ENCODE assay signal across 9 cellular contexts in the genomic region with DNA sequence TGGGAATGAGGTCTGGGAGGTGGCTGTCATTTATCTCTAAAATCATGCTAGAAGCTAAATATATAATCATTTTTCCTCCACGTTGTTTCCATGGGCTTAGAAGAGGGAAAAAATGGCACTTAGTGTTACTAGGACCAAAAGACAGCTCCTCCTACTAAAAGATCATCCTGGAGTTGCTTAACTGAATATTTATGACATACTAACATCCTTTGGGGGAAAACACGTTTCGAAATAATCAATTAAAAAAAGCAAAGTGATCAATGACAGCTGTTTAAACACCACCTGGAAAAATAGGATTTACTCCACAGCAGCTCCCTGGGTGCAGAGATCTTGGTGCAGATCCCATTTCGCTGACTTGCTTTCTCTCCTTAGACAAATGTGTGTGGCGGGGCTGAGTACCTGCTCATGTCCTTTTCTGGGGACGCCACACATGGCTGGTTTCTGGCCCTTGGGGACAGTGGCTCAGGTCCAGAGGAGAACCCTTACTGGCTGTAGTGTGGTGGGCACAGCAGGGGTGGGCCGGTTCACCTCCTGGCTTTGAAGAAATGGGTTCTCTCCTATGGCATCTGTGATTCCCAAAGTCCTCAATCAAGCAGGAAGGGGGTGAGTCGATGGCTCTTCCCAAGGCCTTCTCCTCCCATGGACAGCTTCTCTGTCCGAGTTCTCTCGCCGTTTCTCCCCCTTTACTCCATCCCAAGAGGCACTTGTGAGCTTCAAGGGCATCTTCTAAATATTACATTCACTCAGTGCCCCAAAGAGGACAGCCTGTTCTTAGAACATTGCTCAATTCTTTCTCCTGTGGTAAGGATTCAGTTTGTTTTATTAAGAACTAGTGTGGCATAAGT.
DNase-seq lines count a peak whose midpoint lies in the region; ATAC-seq, FAIRE-seq and TF ChIP-seq lines count a peak whose summit lies in the region.
"Had no signal": no experiment of that assay in that cellular context is flagged by ENCODE, and none has a peak within 500 bp of the region (broad histone marks: within the 10 kb centered on the region; RNA-seq: fewer than 3 reads in every experiment).

No MANE protein-coding gene starts in this region.

- peaks cover 34% of the 10 kb centered on the region for H4K20me1 ChIP-seq in SK-N-SH (ENCODE audit: insufficient read depth)

- H3K4me2 ChIP-seq in SK-N-SH: peak overlapping the region; percentile 72

- no peak for FAIRE-seq in frontal cortex (lab: Jason Lieb, UNC)

- no peak for ATAC-seq in GM21825 (IDR thresholded peaks at IDR 0.05; ENCODE audit: unreplicated experiment)

- POLR2A ChIA-PET in SK-N-SH (lab: Yijun Ruan, JAX): no interaction called here

- H3K9me3 ChIP-seq in SK-N-SH: no peaks in the 10 kb centered on the region
- H3K9me3 ChIP-seq in ovary: no peaks in the 10 kb centered on the region

- no peaks in the 10 kb centered on the region for H3K9me2 ChIP-seq in SK-N-SH

- TF ChIP-seq RAD21 in SK-N-SH (IDR thresholded peaks at IDR 0.05; ENCODE audit: low read length): no peak

- no peak for TF ChIP-seq POLR2A in ovary (IDR thresholded peaks at IDR 0.05)

- TF ChIP-seq CTCF in SK-N-SH (IDR thresholded peaks at IDR 0.05): no peak
- TF ChIP-seq CTCF in ovary (IDR thresholded peaks at IDR 0.05): no peak

- peaks cover 16% of the 10 kb centered on the region for H3K36me3 ChIP-seq in ACC112 (ENCODE audit: insufficient read depth, low read length)
- peaks cover 35 to 55% of the 10 kb centered on the region in 2 experiments for H3K36me3 ChIP-seq in SK-N-SH (replicated peaks in 1 of 2; ENCODE audit: control insufficient read depth in 1 of 2, insufficient read depth in 2 of 2, low read length in 1 of 2)
- H3K36me3 ChIP-seq in ovary: no peaks in the 10 kb centered on the region

- TF ChIP-seq EP300 in SK-N-SH (IDR thresholded peaks at IDR 0.05; ENCODE audit: borderline replicate concordance in 1 of 2, low read depth in 1 of 2, low read length in 1 of 2) (no peak), ovary (IDR thresholded peaks at IDR 0.05) (no peak)

- H3K27me3 ChIP-seq in ACC112 (ENCODE audit: insufficient read depth, low read length) (no peaks in the 10 kb centered on the region), SK-N-SH (ENCODE audit: insufficient read depth) (no peaks in the 10 kb centered on the region), ovary (no peaks in the 10 kb centered on the region)

- H3K4me3 ChIP-seq in ACC112 (ENCODE audit: low read depth, low read length) (peak overlapping the region; percentile 60), SK-N-SH (ENCODE audit: low read depth in 2 of 2, low read length in 1 of 2) (no peak overlapping the region), ovary (no peak overlapping the region)

- H3K4me1 ChIP-seq in ACC112 (ENCODE audit: control insufficient read depth, insufficient read depth, low read length, unreplicated experiment): peaks cover 92% of the 10 kb centered on the region
- peaks cover 17 to 83% of the 10 kb centered on the region in 2 experiments for H3K4me1 ChIP-seq in SK-N-SH (ENCODE audit: control insufficient read depth in 1 of 2, insufficient read depth in 2 of 2, low read depth in 1 of 2, low read length in 1 of 2)
- H3K4me1 ChIP-seq in ovary (ENCODE audit: insufficient read depth): peaks cover 10% of the 10 kb centered on the region

- intact Hi-C loops in ovary (cut with DNase I): loop anchor here (10.0 kb wide), 3 partner anchors 114 to 624 kb away; no protein-coding TSS in a partner anchor

- H3K79me2 ChIP-seq in ACC112 (ENCODE audit: control insufficient read depth, insufficient read depth, low read length, unreplicated experiment) (peaks cover 83% of the 10 kb centered on the region), SK-N-SH (ENCODE audit: insufficient read depth) (peaks cover 96% of the 10 kb centered on the region)

- peaks cover 90% of the 10 kb centered on the region for H3F3A ChIP-seq in SK-N-SH (replicated peaks; ENCODE audit: insufficient read depth)

- WGBS in SK-N-SH (ENCODE audit: low lambda C conversion rate): 76% methylated on average over 11 of the region's 11 CpGs
- WGBS in ovary, 3 donors: 55 to 58% (median 57%) methylated on average over 11 of the region's 11 CpGs

- peak overlapping the region; percentile 62; the same call in 1 of the 2 replicates for H3K9ac ChIP-seq in SK-N-SH

- H3K27ac ChIP-seq in ACC112 (ENCODE audit: low read depth, low read length) (peak overlapping the region; percentile 99), SK-N-SH (ENCODE audit: low read depth in 2 of 2, low read length in 1 of 2) (peak overlapping the region; percentile 82 to 100), ovary (peak overlapping the region; percentile 69 to 73)

- H2AFZ ChIP-seq in ACC112 (ENCODE audit: low read length, unreplicated experiment) (no peak overlapping the region), SK-N-SH (ENCODE audit: low read depth) (no peak overlapping the region)

- CTCF ChIA-PET in SK-N-SH (lab: Yijun Ruan, JAX): interaction anchor here (0.8 to 4.3 kb wide), 7 partner anchors 16 to 178 kb away, joined by 3 to 21 read pairs (median 6); no protein-coding TSS in a partner anchor

- DNase-seq in SK-N-SH (no peak), fibroblast of gingiva (ENCODE audit: low read depth) (peak; percentile 97), ovary (peak in 1 of 5 donors; percentile 40), HT-29 (ENCODE audit: low spot score) (no peak), frontal cortex (ENCODE audit: low spot score in 2 of 2) (no peak), GM19238 (ENCODE audit: insufficient read length, low spot score) (no peak)
- DNase-seq: CD4-positive, CD25-positive, alpha-beta regulatory T cell had no signal

TF ChIP-seq in SK-N-SH, 30 proteins besides CTCF, POLR2A, EP300 and RAD21:
- no peak for TF ChIP-seq FOXJ3 (CRISPR knock-in tag; IDR thresholded peaks at IDR 0.05)
- TF ChIP-seq POLR2AphosphoS5 (IDR thresholded peaks at IDR 0.05; ENCODE audit: low read depth, low read length): no peak; the same call in 1 of the 2 replicates
- no peak for TF ChIP-seq GATA2 (CRISPR knock-in tag; IDR thresholded peaks at IDR 0.05)
- TF ChIP-seq NFIC (IDR thresholded peaks at IDR 0.05; ENCODE audit: borderline replicate concordance): no peak
- no peak for TF ChIP-seq TAF1 (IDR thresholded peaks at IDR 0.05; ENCODE audit: borderline replicate concordance, low read depth, low read length)
- TF ChIP-seq, protein P1, sequence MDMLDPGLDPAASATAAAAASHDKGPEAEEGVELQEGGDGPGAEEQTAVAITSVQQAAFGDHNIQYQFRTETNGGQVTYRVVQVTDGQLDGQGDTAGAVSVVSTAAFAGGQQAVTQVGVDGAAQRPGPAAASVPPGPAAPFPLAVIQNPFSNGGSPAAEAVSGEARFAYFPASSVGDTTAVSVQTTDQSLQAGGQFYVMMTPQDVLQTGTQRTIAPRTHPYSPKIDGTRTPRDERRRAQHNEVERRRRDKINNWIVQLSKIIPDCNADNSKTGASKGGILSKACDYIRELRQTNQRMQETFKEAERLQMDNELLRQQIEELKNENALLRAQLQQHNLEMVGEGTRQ (IDR thresholded peaks at IDR 0.05; ENCODE audit: borderline replicate concordance, low read depth, low read length): no peak
- TF ChIP-seq MXI1 (IDR thresholded peaks at IDR 0.05; ENCODE audit: low read depth, low read length): no peak
- TF ChIP-seq ELF1 (IDR thresholded peaks at IDR 0.05): no peak
- no peak for TF ChIP-seq SIN3A (IDR thresholded peaks at IDR 0.05; ENCODE audit: borderline replicate concordance, low read depth, low read length)
- TF ChIP-seq RCOR1 (IDR thresholded peaks at IDR 0.05; ENCODE audit: low read length): no peak
- TF ChIP-seq JUND (IDR thresholded peaks at IDR 0.05): no peak
- TF ChIP-seq CHD2 (IDR thresholded peaks at IDR 0.05; ENCODE audit: low read length, partially characterized antibody): no peak
- TF ChIP-seq, protein P2, sequence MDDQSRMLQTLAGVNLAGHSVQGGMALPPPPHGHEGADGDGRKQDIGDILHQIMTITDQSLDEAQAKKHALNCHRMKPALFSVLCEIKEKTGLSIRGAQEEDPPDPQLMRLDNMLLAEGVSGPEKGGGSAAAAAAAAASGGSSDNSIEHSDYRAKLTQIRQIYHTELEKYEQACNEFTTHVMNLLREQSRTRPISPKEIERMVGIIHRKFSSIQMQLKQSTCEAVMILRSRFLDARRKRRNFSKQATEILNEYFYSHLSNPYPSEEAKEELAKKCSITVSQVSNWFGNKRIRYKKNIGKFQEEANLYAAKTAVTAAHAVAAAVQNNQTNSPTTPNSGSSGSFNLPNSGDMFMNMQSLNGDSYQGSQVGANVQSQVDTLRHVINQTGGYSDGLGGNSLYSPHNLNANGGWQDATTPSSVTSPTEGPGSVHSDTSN (IDR thresholded peaks at IDR 0.05): no peak
- TF ChIP-seq RFX5 (IDR thresholded peaks at IDR 0.05; ENCODE audit: low read length): no peak
- no peak for TF ChIP-seq NRF1 (IDR thresholded peaks at IDR 0.05; ENCODE audit: low read depth, low read length)
- no peak for TF ChIP-seq SMC3 (IDR thresholded peaks at IDR 0.05; ENCODE audit: low read depth, low read length)
- TF ChIP-seq GABPA (IDR thresholded peaks at IDR 0.05; ENCODE audit: low read depth): no peak
- TF ChIP-seq RXRA (IDR thresholded peaks at IDR 0.05; ENCODE audit: borderline replicate concordance, low read depth): no peak
